Comparison of ENCODE assay signal across 14 cellular contexts in the genomic region with DNA sequence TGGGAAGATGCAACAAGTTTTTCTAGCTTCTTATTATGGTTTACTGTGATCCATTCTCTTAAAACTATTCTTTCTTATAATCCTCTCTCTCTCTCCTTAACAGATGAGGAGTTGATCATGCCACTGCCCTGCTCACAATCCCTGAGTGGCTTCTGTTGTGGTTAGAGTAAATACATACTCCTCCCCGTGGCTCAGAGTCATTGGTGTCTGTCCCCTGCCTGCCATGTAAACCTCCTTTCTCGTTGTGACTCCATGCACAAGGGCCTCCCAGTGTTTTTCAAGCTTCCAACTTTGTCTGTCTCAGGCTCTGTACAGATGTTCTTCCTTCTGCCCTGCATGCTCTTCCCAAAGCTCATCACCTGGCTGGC. TPM values are rescaled to one million over a fixed set of nuclear protein-coding genes. Genes with fewer than 3 reads are reported as not detected.
A peak's percentile ranks its signal among the peaks of the same experiment; 100 is the strongest.
DNase-seq lines count a peak whose midpoint lies in the region; ATAC-seq and TF ChIP-seq lines count a peak whose summit lies in the region.
"Had no signal": no experiment of that assay in that cellular context is flagged by ENCODE, and none has a peak within 500 bp of the region (broad histone marks: within the 10 kb centered on the region; RNA-seq: fewer than 3 reads in every experiment).

No MANE protein-coding gene starts in this region.

- no peaks in the 10 kb centered on the region for H3K27me3 Mint-ChIP-seq in activated naive CD4-positive, alpha-beta T cell treated with anti-CD3 and anti-CD28 coated beads, Interleukin-2, amount 50 U/mL, for 24 hours
- no peaks in the 10 kb centered on the region for H3K27me3 Mint-ChIP-seq in activated naive CD8-positive, alpha-beta T cell treated with anti-CD3 and anti-CD28 coated beads for 36 hours
- H3K27me3 Mint-ChIP-seq in stimulated activated naive B cell treated with anti-CD40 and anti-IgM and Interleukin-4, amounts not matched to agents 10 μg/mL and 1 μg/mL and 100 μg/mL, for 72 hours, result no peaks in the 10 kb centered on the region
- H3K27me3 Mint-ChIP-seq: progenitor cell of endocrine pancreas had no signal

- peaks cover 9% of the 10 kb centered on the region for H3K36me3 Mint-ChIP-seq in activated naive CD4-positive, alpha-beta T cell treated with anti-CD3 and anti-CD28 coated beads, Interleukin-2, amount 50 U/mL, for 24 hours
- H3K36me3 Mint-ChIP-seq in activated naive CD8-positive, alpha-beta T cell treated with anti-CD3 and anti-CD28 coated beads for 36 hours, result peaks cover 12% of the 10 kb centered on the region
- H3K36me3 Mint-ChIP-seq in stimulated activated naive B cell treated with anti-CD40 and anti-IgM and Interleukin-4, amounts not matched to agents 10 μg/mL and 1 μg/mL and 100 μg/mL, for 72 hours, result peaks cover 2 to 24% of the 10 kb centered on the region in 2 donors

- peak overlapping the region; percentile 81 for H3K4me3 Mint-ChIP-seq in activated naive CD4-positive, alpha-beta T cell treated with anti-CD3 and anti-CD28 coated beads, Interleukin-2, amount 50 U/mL, for 24 hours
- H3K4me3 Mint-ChIP-seq in activated naive CD8-positive, alpha-beta T cell treated with anti-CD3 and anti-CD28 coated beads for 36 hours, result no peak overlapping the region
- no peak overlapping the region for H3K4me3 Mint-ChIP-seq in stimulated activated naive B cell treated with anti-CD40 and anti-IgM and Interleukin-4, amounts not matched to agents 10 μg/mL and 1 μg/mL and 100 μg/mL, for 72 hours

- no peak for TF ChIP-seq CTCF in omental fat pad (IDR thresholded peaks at IDR 0.05)

- H3K4me1 Mint-ChIP-seq in activated naive CD4-positive, alpha-beta T cell treated with anti-CD3 and anti-CD28 coated beads, Interleukin-2, amount 50 U/mL, for 24 hours, result peaks cover 80% of the 10 kb centered on the region
- peaks cover 71% of the 10 kb centered on the region for H3K4me1 Mint-ChIP-seq in activated naive CD8-positive, alpha-beta T cell treated with anti-CD3 and anti-CD28 coated beads for 36 hours
- H3K4me1 Mint-ChIP-seq in stimulated activated naive B cell treated with anti-CD40 and anti-IgM and Interleukin-4, amounts not matched to agents 10 μg/mL and 1 μg/mL and 100 μg/mL, for 72 hours, result peaks cover 58 to 76% of the 10 kb centered on the region in 2 donors

- no peaks in the 10 kb centered on the region for H3K9me3 Mint-ChIP-seq in activated naive CD4-positive, alpha-beta T cell treated with anti-CD3 and anti-CD28 coated beads, Interleukin-2, amount 50 U/mL, for 24 hours
- H3K9me3 Mint-ChIP-seq in activated naive CD8-positive, alpha-beta T cell treated with anti-CD3 and anti-CD28 coated beads for 36 hours, result no peaks in the 10 kb centered on the region
- peaks cover 0 to 3% of the 10 kb centered on the region in 2 donors for H3K9me3 Mint-ChIP-seq in stimulated activated naive B cell treated with anti-CD40 and anti-IgM and Interleukin-4, amounts not matched to agents 10 μg/mL and 1 μg/mL and 100 μg/mL, for 72 hours

- no peak for DNase-seq in activated naive CD4-positive, alpha-beta T cell treated with Interleukin-2 at 50 U/mL for 16 hours
- DNase-seq in Jurkat, Clone E6-1 (ENCODE audit: low read depth, low spot score), result peak; percentile 55
- no peak for DNase-seq in activated naive CD8-positive, alpha-beta T cell treated with anti-CD3 and anti-CD28 coated beads for 36 hours
- DNase-seq in stimulated activated naive B cell treated with anti-CD40 and anti-IgM and Interleukin-4, amounts not matched to agents 10 μg/mL and 1 μg/mL and 100 μg/mL, for 72 hours, result no peak
- DNase-seq in epidermal melanocyte (ENCODE audit: insufficient read length, low spot score) (no peak), omental fat pad (ENCODE audit: low spot score) (no peak)
- DNase-seq: DMS153, hippocampal formation, mucosa of descending colon, NCI-H524 treated with DMSO at 0.1 percent for 48 hours had no signal

- H3K4me3 ChIP-seq in Jurkat, Clone E6-1 (ENCODE audit: low read length), result no peak overlapping the region
- H3K4me3 ChIP-seq: mucosa of descending colon, tibial nerve had no signal

- H3K27ac Mint-ChIP-seq in activated naive CD4-positive, alpha-beta T cell treated with anti-CD3 and anti-CD28 coated beads, Interleukin-2, amount 50 U/mL, for 24 hours, result peak overlapping the region; percentile 98
- H3K27ac Mint-ChIP-seq in activated naive CD8-positive, alpha-beta T cell treated with anti-CD3 and anti-CD28 coated beads for 36 hours, result peak overlapping the region; percentile 90
- peak overlapping the region; percentile 70 for H3K27ac Mint-ChIP-seq in stimulated activated naive B cell treated with anti-CD40 and anti-IgM and Interleukin-4, amounts not matched to agents 10 μg/mL and 1 μg/mL and 100 μg/mL, for 72 hours
- H3K27ac Mint-ChIP-seq: progenitor cell of endocrine pancreas had no signal

- no peak for ATAC-seq in stimulated activated naive B cell treated with anti-CD40 and anti-IgM and Interleukin-4, amounts not matched to agents 10 μg/mL and 1 μg/mL and 100 μg/mL, for 72 hours (replicated peaks)
- ATAC-seq in GM18519 (IDR thresholded peaks at IDR 0.05; ENCODE audit: low FRiP score, unreplicated experiment) (no peak), omental fat pad (ENCODE audit: low FRiP score) (no peak)
- ATAC-seq: mucosa of descending colon had no signal

RNA-seq across cellular contexts. Expression of gene CCNY, which starts 20.4 kb away (rescaled TPM):
- polyA plus RNA-seq in Jurkat, Clone E6-1 (2012; ENCODE audit: insufficient read depth, insufficient read length), result 43.3 TPM
- total RNA-seq in activated naive CD8-positive, alpha-beta T cell treated with anti-CD3 and anti-CD28 coated beads for 36 hours, result 10 to 100 TPM; 52.1 to 55.2 TPM
- total RNA-seq in omental fat pad, result 10 to 100 TPM; 38.6 to 49.5 (median 47.2) TPM
